ENCODE assay signal across 8 cellular contexts in genomic region chr19:41327076-41327475, GRCh38. TPM values are rescaled to one million over a fixed set of nuclear protein-coding genes. Genes with fewer than 3 reads are reported as not detected.
DNase-seq lines count a peak whose midpoint lies in the region; ATAC-seq and TF ChIP-seq lines count a peak whose summit lies in the region.

No MANE protein-coding gene starts in this region.

- peaks cover 66% of the 10 kb centered on the region for H3K4me1 Mint-ChIP-seq in GM23338

- H3K36me3 ChIP-seq in GM23338 (ENCODE audit: insufficient read depth) (no peaks in the 10 kb centered on the region), RWPE2 (ENCODE audit: low read depth) (peaks cover 39% of the 10 kb centered on the region), esophagus (ENCODE audit: control insufficient read depth in 2 of 2, insufficient read depth in 2 of 2, low read length in 1 of 2) (peaks cover 3 to 20% of the 10 kb centered on the region in 2 donors), smooth muscle cell (ENCODE audit: low read depth) (no peaks in the 10 kb centered on the region), BE2C (peaks cover 5% of the 10 kb centered on the region)

- no peaks in the 10 kb centered on the region for H3K9me2 ChIP-seq in GM23338 (ENCODE audit: insufficient read depth)

- DNase-seq in GM23338 (ENCODE audit: low spot score) (no peak), RWPE2 (ENCODE audit: low spot score) (no peak), smooth muscle cell (lab: John Stamatoyannopoulos, UW; ENCODE audit: unreplicated experiment) (no peak), BE2C (no peak), HCEC 1CT (no peak), amniotic stem cell (lab: John Stamatoyannopoulos, UW) (no peak), OCI-M1 (lab: John Stamatoyannopoulos, UW) (no peak)

- WGBS in esophagus, 2 donors = 31 to 38% methylated on average over 9 of the region's 9 CpGs
- 45% methylated on average over 9 of the region's 9 CpGs for WGBS in smooth muscle cell (ENCODE audit: low lambda C conversion rate)

- H3K4me3 ChIP-seq in GM23338 = peak overlapping the region; percentile 52
- H3K4me3 ChIP-seq in RWPE2 (ENCODE audit: severe bottlenecking) = peak overlapping the region; percentile 26
- peak overlapping the region; percentile 11 to 22 for H3K4me3 ChIP-seq in esophagus (ENCODE audit: low read depth in 1 of 2, low read length in 2 of 2)
- no peak overlapping the region for H3K4me3 ChIP-seq in smooth muscle cell
- no peak overlapping the region for H3K4me3 ChIP-seq in BE2C (ENCODE audit: low read depth, low read length)

- peaks cover 11% of the 10 kb centered on the region for H3K36me3 Mint-ChIP-seq in GM23338 (ENCODE audit: low read depth)

- H4K20me1 ChIP-seq in GM23338 (replicated peaks; ENCODE audit: insufficient read depth) (no peaks in the 10 kb centered on the region; the same call in 1 of the 2 replicates), smooth muscle cell (ENCODE audit: low read depth) (peaks cover 3% of the 10 kb centered on the region)

- H3K9me3 Mint-ChIP-seq in GM23338 = peaks cover 3% of the 10 kb centered on the region; the same call in 2 of the 3 replicates

- TF ChIP-seq CTCF in GM23338 (conservative IDR thresholded peaks at IDR 0.05; ENCODE audit: low read depth in 2 of 2) (no peak), RWPE2 (IDR thresholded peaks at IDR 0.05; ENCODE audit: poor library complexity, severe bottlenecking) (no peak), smooth muscle cell (IDR thresholded peaks at IDR 0.05; ENCODE audit: borderline replicate concordance, insufficient read depth, poor library complexity, severe bottlenecking) (no peak), BE2C (IDR thresholded peaks at IDR 0.05; ENCODE audit: low read depth, low read length) (no peak)

- H3F3A ChIP-seq in GM23338 (replicated peaks; ENCODE audit: low read depth) (peaks cover 24% of the 10 kb centered on the region), smooth muscle cell (ENCODE audit: low read depth) (peaks cover 58% of the 10 kb centered on the region)

- peak overlapping the region; percentile 87 for H3K9ac ChIP-seq in smooth muscle cell (ENCODE audit: low read depth)

- H3K27ac ChIP-seq in GM23338 (ENCODE audit: low read depth) = peak overlapping the region; percentile 33; the same call in 1 of the 2 replicates
- peak overlapping the region; percentile 91 for H3K27ac ChIP-seq in RWPE2 (ENCODE audit: poor library complexity, severe bottlenecking)
- peak overlapping the region; percentile 82 to 83 for H3K27ac ChIP-seq in esophagus (ENCODE audit: low read depth in 2 of 2, low read length in 1 of 2)
- H3K27ac ChIP-seq in smooth muscle cell (ENCODE audit: low read depth) = peak overlapping the region; percentile 97

- peaks cover 45% of the 10 kb centered on the region for H3K27me3 Mint-ChIP-seq in GM23338 (ENCODE audit: insufficient read depth, low read depth, poor library complexity)

- H2AFZ ChIP-seq in GM23338 (0 out of 2 replicates have a peak overlapping the region, but pooled peaks have one; percentile 72), smooth muscle cell (ENCODE audit: low read depth) (no peak overlapping the region)

- ATAC-seq in GM23338 = no peak
- no peak for ATAC-seq in RWPE2 (ENCODE audit: low read depth)

- H3K4me2 ChIP-seq in GM23338 (peak overlapping the region; percentile 90), smooth muscle cell (peak overlapping the region; percentile 84)

- H3K27me3 ChIP-seq in GM23338 (ENCODE audit: insufficient read depth) (peaks cover 5% of the 10 kb centered on the region), RWPE2 (ENCODE audit: insufficient read depth, poor library complexity, severe bottlenecking) (no peaks in the 10 kb centered on the region), esophagus (ENCODE audit: control insufficient read depth in 1 of 2, insufficient read depth in 2 of 2, low read length in 2 of 2) (no peaks in the 10 kb centered on the region), smooth muscle cell (ENCODE audit: low read depth) (no peaks in the 10 kb centered on the region), BE2C (no peaks in the 10 kb centered on the region)

- H3K9me3 ChIP-seq in RWPE2 (ENCODE audit: severe bottlenecking) (no peaks in the 10 kb centered on the region), esophagus (ENCODE audit: control insufficient read depth in 2 of 2, insufficient read depth in 1 of 2, low read depth in 1 of 2, low read length in 1 of 2) (no peaks in the 10 kb centered on the region), smooth muscle cell (replicated peaks; ENCODE audit: low read depth) (no peaks in the 10 kb centered on the region), BE2C (no peaks in the 10 kb centered on the region)

- peaks cover 57% of the 10 kb centered on the region for H3K4me1 ChIP-seq in GM23338 (ENCODE audit: insufficient read depth)
- peaks cover 50% of the 10 kb centered on the region for H3K4me1 ChIP-seq in RWPE2 (ENCODE audit: insufficient read depth, poor library complexity, severe bottlenecking)
- H3K4me1 ChIP-seq in esophagus (ENCODE audit: control insufficient read depth in 2 of 2, insufficient read depth in 2 of 2, low read length in 1 of 2) = peaks cover 2 to 32% of the 10 kb centered on the region in 2 donors
- peaks cover 33% of the 10 kb centered on the region for H3K4me1 ChIP-seq in smooth muscle cell (ENCODE audit: low read depth)
- H3K4me1 ChIP-seq in BE2C = peaks cover 56% of the 10 kb centered on the region

- H3K27ac Mint-ChIP-seq in GM23338 = peak overlapping the region; percentile 40

- no peaks in the 10 kb centered on the region for H3K79me2 ChIP-seq in GM23338 (replicated peaks; ENCODE audit: insufficient read depth)
- peaks cover 4% of the 10 kb centered on the region for H3K79me2 ChIP-seq in smooth muscle cell (ENCODE audit: low read depth)

- peak overlapping the region; percentile 53 for H3K4me3 Mint-ChIP-seq in GM23338

TF ChIP-seq in GM23338, 12 proteins besides CTCF, POLR2A, EP300 and RAD21 (continues in another document):
- no peak for TF ChIP-seq ETS1 (IDR thresholded peaks at IDR 0.05)
- no peak for TF ChIP-seq EZH2phosphoT487 (IDR thresholded peaks at IDR 0.05; ENCODE audit: unreplicated experiment)
- no peak for TF ChIP-seq POLR2AphosphoS5 (IDR thresholded peaks at IDR 0.05; ENCODE audit: low read depth)
- no peak for TF ChIP-seq NANOG (IDR thresholded peaks at IDR 0.05; ENCODE audit: borderline replicate concordance)
- no peak for TF ChIP-seq STAT1 (IDR thresholded peaks at IDR 0.05; ENCODE audit: unreplicated experiment)
- TF ChIP-seq ZNF331 (CRISPR knock-in tag; IDR thresholded peaks at IDR 0.05; ENCODE audit: low read depth) = no peak
- no peak for TF ChIP-seq JUNB (IDR thresholded peaks at IDR 0.05; ENCODE audit: unreplicated experiment)
- no peak for TF ChIP-seq EZH2 (IDR thresholded peaks at IDR 0.05; ENCODE audit: low read depth, unreplicated experiment)
- TF ChIP-seq ZNF114 (CRISPR knock-in tag; IDR thresholded peaks at IDR 0.05) = no peak

RNA-seq across cellular contexts. Expression of gene CCDC97, which starts 17.1 kb away (rescaled TPM):
- 8.0 and 9.7 TPM in 2 replicates for total RNA-seq in GM23338 (2014; rRNA removed; shearing (Covaris generic))
- polyA plus RNA-seq in GM23338 (2016; fragmentation: Nextera tagmentation; extraction: Ambion mirVana) (8.2 and 11.0 TPM in 2 replicates), esophagus (10 to 100 TPM; 12.2 to 14.0 TPM), smooth muscle cell (15.3 and 18.2 TPM in 2 replicates)
- 3.0 and 7.5 TPM in 2 replicates for total RNA-seq in smooth muscle cell
- 54.0 TPM for polyA plus RNA-seq in BE2C (2012; ENCODE audit: insufficient read depth, insufficient read length, low read depth)

RNA-seq across cellular contexts. Expression of gene TGFB1, which starts 26.6 kb away (rescaled TPM):
- 6.7 and 7.9 TPM in 2 replicates for total RNA-seq in GM23338 (2014; rRNA removed; shearing (Covaris generic))
- polyA plus RNA-seq in GM23338 (2016; fragmentation: Nextera tagmentation; extraction: Ambion mirVana) = 0.99 and 1.4 TPM in 2 replicates
- 10 to 100 TPM; 16.2 to 77.1 TPM for polyA plus RNA-seq in esophagus
- total RNA-seq in smooth muscle cell = 37.6 and 51.7 TPM in 2 replicates
- polyA plus RNA-seq in smooth muscle cell = 199 and 216 TPM in 2 replicates
- polyA plus RNA-seq in BE2C (2012; ENCODE audit: insufficient read depth, insufficient read length, low read depth) = 115 TPM

RNA-seq across cellular contexts. Expression of gene B9D2, which starts 36.9 kb away (rescaled TPM):
- 2.7 and 3.0 TPM in 2 replicates for total RNA-seq in GM23338 (2014; rRNA removed; shearing (Covaris generic))
- polyA plus RNA-seq in GM23338 (2016; fragmentation: Nextera tagmentation; extraction: Ambion mirVana) (4.9 and 7.4 TPM in 2 replicates), esophagus (1 to 10 TPM; 3.1 to 6.0 TPM), smooth muscle cell (12.2 and 13.9 TPM in 2 replicates)
- 1.6 and 2.1 TPM in 2 replicates for total RNA-seq in smooth muscle cell
- polyA plus RNA-seq in BE2C (2012; ENCODE audit: insufficient read depth, insufficient read length, low read depth) = 28.2 TPM

RNA-seq across cellular contexts. Expression of gene TMEM91, which starts 49.3 kb away (rescaled TPM):
- total RNA-seq in GM23338 (2014; rRNA removed; shearing (Covaris generic)) = 9.3 and 9.5 TPM in 2 replicates
- polyA plus RNA-seq in GM23338 (2016; fragmentation: Nextera tagmentation; extraction: Ambion mirVana) (8.1 and 10.6 TPM in 2 replicates), esophagus (10 to 100 TPM; 13.8 to 17.3 TPM), smooth muscle cell (24.3 and 25.6 TPM in 2 replicates)
- total RNA-seq in smooth muscle cell = 11.0 and 19.2 TPM in 2 replicates
- 3.7 TPM for polyA plus RNA-seq in BE2C (2012; ENCODE audit: insufficient read depth, insufficient read length, low read depth)

Comparison
In these comparisons a context has a peak if more than half of its experiments do, and no peak if none do; other contexts are left out.
1. H3K27ac ChIP-seq: peak in every context shown above with its lines; median percentile 97 in smooth muscle cell; 91 in RWPE2; 82 in esophagus; 33 in GM23338.
2. H3K4me3 ChIP-seq: peak in GM23338 (single experiment), RWPE2 (single experiment) and esophagus (2 of 2); none in smooth muscle cell (single experiment) and BE2C (single experiment).